ENCODE assay signal across 10 cellular contexts in the genomic region with DNA sequence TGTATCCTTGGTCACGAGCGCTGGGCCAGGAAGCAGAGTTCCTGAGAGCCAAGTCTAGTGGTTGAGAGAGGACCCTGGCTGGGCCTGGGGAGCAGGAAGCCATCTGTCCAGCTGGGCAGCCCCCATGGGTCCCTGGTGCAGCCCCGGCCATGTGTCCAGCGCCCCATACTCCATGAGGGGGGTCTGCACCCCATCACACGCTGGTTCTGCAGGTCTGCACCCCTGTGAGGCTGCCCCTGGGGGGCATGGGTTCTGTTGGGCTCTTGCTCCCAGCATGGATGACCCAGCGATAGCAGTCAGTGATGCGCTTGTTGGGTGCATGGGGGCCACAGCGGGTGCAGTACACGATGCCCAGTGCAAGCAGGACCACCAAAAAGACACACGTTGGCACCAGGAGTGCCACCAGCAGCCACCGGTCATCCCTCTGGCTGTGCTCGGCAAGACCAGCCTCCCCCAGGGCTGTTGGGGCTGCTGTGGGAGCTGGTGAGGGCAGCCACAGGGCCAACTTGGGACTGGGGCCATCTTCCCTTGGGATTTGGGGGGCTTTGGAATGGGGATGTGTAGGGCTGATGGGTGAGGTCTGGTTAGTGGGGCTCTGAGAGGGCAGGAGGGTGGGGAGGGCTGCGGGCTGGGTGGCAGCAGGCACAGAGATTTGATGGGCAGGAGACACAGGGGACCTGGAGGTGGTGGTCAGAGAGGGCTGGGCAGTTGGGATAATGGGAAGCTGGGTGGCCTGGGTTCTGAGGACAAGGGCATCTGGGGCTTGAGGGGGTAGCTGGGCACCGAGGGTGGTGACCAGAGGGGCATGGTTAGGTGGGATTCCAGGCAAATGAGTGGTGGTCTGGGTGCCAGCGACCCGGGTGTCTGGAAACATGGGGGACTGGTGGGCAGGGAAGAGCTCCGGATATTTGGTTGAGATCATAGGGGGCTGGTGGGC. TPM values are rescaled to one million over a fixed set of nuclear protein-coding genes. Genes with fewer than 3 reads are reported as not detected.
DNase-seq lines count a peak whose midpoint lies in the region; ATAC-seq and TF ChIP-seq lines count a peak whose summit lies in the region.
"Had no signal": no experiment of that assay in that cellular context is flagged by ENCODE, and none has a peak within 500 bp of the region (broad histone marks: within the 10 kb centered on the region; RNA-seq: fewer than 3 reads in every experiment).

No MANE protein-coding gene starts in this region.

- no peaks in the 10 kb centered on the region for H3K36me3 ChIP-seq in CD4-positive, alpha-beta memory T cell (ENCODE audit: insufficient read depth, low read length)
- H3K36me3 ChIP-seq in skeletal muscle tissue (ENCODE audit: control insufficient read depth in 3 of 3, insufficient read depth in 3 of 3, low read length in 3 of 3): no peaks in the 10 kb centered on the region

- H3K9ac ChIP-seq in skeletal muscle tissue (ENCODE audit: low read depth in 1 of 3, low read length in 3 of 3): peak overlapping the region; percentile 57 to 78 (median 62)

- no peaks in the 10 kb centered on the region for H3K27me3 ChIP-seq in CD4-positive, alpha-beta memory T cell (ENCODE audit: insufficient read depth, low read length)
- peaks cover 18 to 27% (median 22%) of the 10 kb centered on the region in 3 donors for H3K27me3 ChIP-seq in skeletal muscle tissue (ENCODE audit: control insufficient read depth in 3 of 3, insufficient read depth in 3 of 3, low read length in 3 of 3)

- DNase-seq in CD4-positive, alpha-beta memory T cell: no peak
- DNase-seq in WTC11 (ENCODE audit: low spot score): no peak
- DNase-seq in glutamatergic neuron: no peak
- no peak for DNase-seq in NCI-H1436 treated with DMSO at 0.1 percent for 48 hours (lab: John Stamatoyannopoulos, UW)
- DNase-seq in HuH-7 (ENCODE audit: low spot score): no peak
- DNase-seq: effector memory CD4-positive, alpha-beta T cell; immature natural killer cell had no signal

- TF ChIP-seq CTCF in WTC11 (IDR thresholded peaks at IDR 0.05): no peak
- TF ChIP-seq CTCF in glutamatergic neuron (IDR thresholded peaks at IDR 0.05; ENCODE audit: partially characterized antibody, unreplicated experiment): no peak

- peak overlapping the region in 1 of 8 donors; percentile 64 for H3K4me3 Mint-ChIP-seq in CD4-positive, alpha-beta memory T cell
- H3K4me3 Mint-ChIP-seq in WTC11: no peak overlapping the region
- peak overlapping the region; percentile 75 for H3K4me3 Mint-ChIP-seq in glutamatergic neuron (ENCODE audit: unreplicated experiment)

- peaks cover 0 to 6% (median 0%) of the 10 kb centered on the region in 8 donors for H3K9me3 Mint-ChIP-seq in CD4-positive, alpha-beta memory T cell
- peaks cover 13% of the 10 kb centered on the region for H3K9me3 Mint-ChIP-seq in WTC11
- H3K9me3 Mint-ChIP-seq in glutamatergic neuron (ENCODE audit: unreplicated experiment): peaks cover 26% of the 10 kb centered on the region
- H3K9me3 Mint-ChIP-seq: immature natural killer cell had no signal

- H3K9me3 ChIP-seq in CD4-positive, alpha-beta memory T cell (ENCODE audit: control insufficient read depth in 1 of 2, low read length in 2 of 2): no peaks in the 10 kb centered on the region
- no peaks in the 10 kb centered on the region for H3K9me3 ChIP-seq in skeletal muscle tissue (ENCODE audit: control insufficient read depth in 3 of 3, low read length in 3 of 3)

- CTCF ChIA-PET in CD4-positive, alpha-beta memory T cell (lab: Charles Lee; ENCODE audit: partially characterized antibody): interaction anchor here (1.0 kb wide), 1 partner anchor 10 kb away, joined by 3 read pairs; no protein-coding TSS in a partner anchor
- CTCF ChIA-PET in WTC11 (lab: Charles Lee): interaction anchor here (0.9 to 5.8 kb wide), 4 partner anchors 12 to 32 kb away, joined by 3 to 319 read pairs (median 25); a partner anchor contains a TSS

- peaks cover 14 to 43% (median 27%) of the 10 kb centered on the region in 4 donors for H3K4me1 Mint-ChIP-seq in CD4-positive, alpha-beta memory T cell
- H3K4me1 Mint-ChIP-seq in WTC11 (peaks cover 30% of the 10 kb centered on the region), glutamatergic neuron (ENCODE audit: low read depth, unreplicated experiment) (peaks cover 51% of the 10 kb centered on the region)

- H3K27ac ChIP-seq in CD4-positive, alpha-beta memory T cell (ENCODE audit: low read depth, low read length): no peak overlapping the region
- H3K27ac ChIP-seq in skeletal muscle tissue (ENCODE audit: low read depth, low read length): peak overlapping the region; percentile 82

- intact Hi-C loops in CD4-positive, alpha-beta memory T cell (cut with micrococcal nuclease): loop anchor here (5.0 kb wide), 1 partner anchor 362 kb away; a partner anchor contains a TSS

- no peak overlapping the region for H3K4me3 ChIP-seq in CD4-positive, alpha-beta memory T cell (ENCODE audit: low read length in 2 of 2)
- H3K4me3 ChIP-seq in skeletal muscle tissue (ENCODE audit: low read length in 3 of 3): peak overlapping the region; percentile 65 to 74 (median 69)

- ATAC-seq in WTC11 (no peak), HG02870 (IDR thresholded peaks at IDR 0.05; ENCODE audit: unreplicated experiment) (no peak), GM18909 (IDR thresholded peaks at IDR 0.05; ENCODE audit: poor library complexity, unreplicated experiment) (no peak)

- H3K4me1 ChIP-seq in CD4-positive, alpha-beta memory T cell (ENCODE audit: insufficient read depth, low read length): peaks cover 43% of the 10 kb centered on the region
- peaks cover 21 to 44% (median 33%) of the 10 kb centered on the region in 3 donors for H3K4me1 ChIP-seq in skeletal muscle tissue (ENCODE audit: control insufficient read depth in 3 of 3, insufficient read depth in 3 of 3, low read length in 3 of 3)

- H3K27ac Mint-ChIP-seq in CD4-positive, alpha-beta memory T cell: peak overlapping the region in 5 of 7 donors; percentile 22 to 84 (median 60)
- H3K27ac Mint-ChIP-seq in WTC11 (0 out of 2 replicates have a peak overlapping the region, but pooled peaks have one; percentile 36), glutamatergic neuron (ENCODE audit: unreplicated experiment) (peak overlapping the region; percentile 97)

- H3K36me3 Mint-ChIP-seq in CD4-positive, alpha-beta memory T cell: peaks cover 0 to 1% of the 10 kb centered on the region in 2 donors
- H3K36me3 Mint-ChIP-seq in WTC11: peaks cover 14% of the 10 kb centered on the region
- H3K36me3 Mint-ChIP-seq in glutamatergic neuron (ENCODE audit: unreplicated experiment): no peaks in the 10 kb centered on the region
- H3K36me3 Mint-ChIP-seq: immature natural killer cell had no signal

- POLR2A ChIA-PET in CD4-positive, alpha-beta memory T cell (lab: Charles Lee; ENCODE audit: partially characterized antibody): interaction anchor here (4.4 kb wide), 1 partner anchor 30 kb away, joined by 37 read pairs; a partner anchor contains a TSS
- POLR2A ChIA-PET in WTC11 (lab: Charles Lee): interaction anchor here (0.9 kb wide), 1 partner anchor 56 kb away, joined by 4 read pairs; no protein-coding TSS in a partner anchor

- peaks cover 2% of the 10 kb centered on the region in 2 donors for H3K27me3 Mint-ChIP-seq in CD4-positive, alpha-beta memory T cell
- H3K27me3 Mint-ChIP-seq in WTC11 (ENCODE audit: low read depth) (peaks cover 16% of the 10 kb centered on the region), glutamatergic neuron (ENCODE audit: unreplicated experiment) (peaks cover 29% of the 10 kb centered on the region)

TF ChIP-seq in WTC11, 78 proteins besides CTCF, POLR2A, EP300 and RAD21 (continues in another document):
- TF ChIP-seq NR3C1 (CRISPR knock-in tag; conservative IDR thresholded peaks at IDR 0.05; ENCODE audit: low read depth): no peak
- no peak for TF ChIP-seq ZNF121 (CRISPR knock-in tag; IDR thresholded peaks at IDR 0.05)
- TF ChIP-seq, protein P1, sequence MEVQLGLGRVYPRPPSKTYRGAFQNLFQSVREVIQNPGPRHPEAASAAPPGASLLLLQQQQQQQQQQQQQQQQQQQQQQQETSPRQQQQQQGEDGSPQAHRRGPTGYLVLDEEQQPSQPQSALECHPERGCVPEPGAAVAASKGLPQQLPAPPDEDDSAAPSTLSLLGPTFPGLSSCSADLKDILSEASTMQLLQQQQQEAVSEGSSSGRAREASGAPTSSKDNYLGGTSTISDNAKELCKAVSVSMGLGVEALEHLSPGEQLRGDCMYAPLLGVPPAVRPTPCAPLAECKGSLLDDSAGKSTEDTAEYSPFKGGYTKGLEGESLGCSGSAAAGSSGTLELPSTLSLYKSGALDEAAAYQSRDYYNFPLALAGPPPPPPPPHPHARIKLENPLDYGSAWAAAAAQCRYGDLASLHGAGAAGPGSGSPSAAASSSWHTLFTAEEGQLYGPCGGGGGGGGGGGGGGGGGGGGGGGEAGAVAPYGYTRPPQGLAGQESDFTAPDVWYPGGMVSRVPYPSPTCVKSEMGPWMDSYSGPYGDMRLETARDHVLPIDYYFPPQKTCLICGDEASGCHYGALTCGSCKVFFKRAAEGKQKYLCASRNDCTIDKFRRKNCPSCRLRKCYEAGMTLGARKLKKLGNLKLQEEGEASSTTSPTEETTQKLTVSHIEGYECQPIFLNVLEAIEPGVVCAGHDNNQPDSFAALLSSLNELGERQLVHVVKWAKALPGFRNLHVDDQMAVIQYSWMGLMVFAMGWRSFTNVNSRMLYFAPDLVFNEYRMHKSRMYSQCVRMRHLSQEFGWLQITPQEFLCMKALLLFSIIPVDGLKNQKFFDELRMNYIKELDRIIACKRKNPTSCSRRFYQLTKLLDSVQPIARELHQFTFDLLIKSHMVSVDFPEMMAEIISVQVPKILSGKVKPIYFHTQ (CRISPR knock-in tag; IDR thresholded peaks at IDR 0.05): no peak

RNA-seq across cellular contexts. Expression of a gene that starts 2.0 kb away (rescaled TPM):
- under 1 TPM in 1 of 2 experiments, not detected in 1; 0.12 TPM for total RNA-seq in CD4-positive, alpha-beta memory T cell
- polyA plus RNA-seq in CD4-positive, alpha-beta memory T cell: under 1 TPM in 1 of 2 donors, not detected in 1; 0.18 TPM
- total RNA-seq in WTC11 (2021) (2.6 to 2.8 TPM (median 2.7 TPM) in 3 replicates), glutamatergic neuron (ENCODE audit: unreplicated experiment) (11.4 TPM), skeletal muscle tissue (19.3 TPM)
- polyA plus RNA-seq: immature natural killer cell had no signal

RNA-seq across cellular contexts. Expression of a gene that starts 21.4 kb away (rescaled TPM):
- total RNA-seq in CD4-positive, alpha-beta memory T cell: 10 to 100 TPM in 1 of 2 experiments, 1 to 10 TPM in 1; 5.8 to 10.1 TPM
- 1 to 10 TPM; 2.1 to 4.9 TPM for polyA plus RNA-seq in CD4-positive, alpha-beta memory T cell
- 4.7 to 5.5 TPM (median 5.0 TPM) in 3 replicates for total RNA-seq in WTC11 (2021)
- total RNA-seq in glutamatergic neuron (ENCODE audit: unreplicated experiment): 1.9 TPM
- 5.7 TPM for total RNA-seq in skeletal muscle tissue

RNA-seq across cellular contexts. Expression of a gene that starts 23.1 kb away (rescaled TPM):
- total RNA-seq in CD4-positive, alpha-beta memory T cell: not detected
- polyA plus RNA-seq in CD4-positive, alpha-beta memory T cell: not detected
- total RNA-seq in WTC11 (2021) (2.2 to 2.3 TPM (median 2.3 TPM) in 3 replicates), glutamatergic neuron (ENCODE audit: unreplicated experiment) (19.2 TPM), skeletal muscle tissue (not detected)
- polyA plus RNA-seq: immature natural killer cell had no signal

RNA-seq across cellular contexts. Expression of a gene that starts 25.9 kb away (rescaled TPM):
- 10 to 100 TPM; 40.4 to 45.1 TPM for total RNA-seq in CD4-positive, alpha-beta memory T cell
- 10 to 100 TPM; 53.4 to 77.5 TPM for polyA plus RNA-seq in CD4-positive, alpha-beta memory T cell
- total RNA-seq in WTC11 (2021): 86.0 to 86.9 TPM (median 86.4 TPM) in 3 replicates
- total RNA-seq in glutamatergic neuron (ENCODE audit: unreplicated experiment): 115 TPM
- total RNA-seq in skeletal muscle tissue: 57.4 TPM

RNA-seq across cellular contexts. Expression of a gene that starts 30.1 kb away (rescaled TPM):
- 10 to 100 TPM; 49.8 to 50.8 TPM for total RNA-seq in CD4-positive, alpha-beta memory T cell
- 10 to 100 TPM; 70.3 to 78.7 TPM for polyA plus RNA-seq in CD4-positive, alpha-beta memory T cell
- 37.0 to 44.5 TPM (median 40.8 TPM) in 3 replicates for total RNA-seq in WTC11 (2021)
- 44.0 TPM for total RNA-seq in glutamatergic neuron (ENCODE audit: unreplicated experiment)
- total RNA-seq in skeletal muscle tissue: 28.2 TPM

Comparison
In these comparisons a context has a peak if more than half of its experiments do, and no peak if none do; other contexts are left out.
1. H3K4me3 ChIP-seq: peak in skeletal muscle tissue (3 of 3); none in CD4-positive, alpha-beta memory T cell (0 of 2).
2. H3K27ac Mint-ChIP-seq: peak in every context shown above with its lines; median percentile 97 in glutamatergic neuron; 60 in CD4-positive, alpha-beta memory T cell; 36 in WTC11.